1 cellular context compared by ENCODE assay signal in genomic region chr1:115809847-115810246, GRCh38.
TF ChIP-seq lines count a peak whose summit lies in the region.

No MANE protein-coding gene starts in this region.

TF ChIP-seq in K562, 482 proteins besides CTCF, POLR2A, EP300 and RAD21:
- TF ChIP-seq MAFF (IDR thresholded peaks at IDR 0.05; ENCODE audit: low read length) (no peak), GABPA (tag; conservative IDR thresholded peaks at IDR 0.05; ENCODE audit: low read depth) (peak; percentile 36; the same call in 1 of the 2 replicates), CEBPG (CRISPR knock-in tag; IDR thresholded peaks at IDR 0.05) (no peak), CEBPG (tag; conservative IDR thresholded peaks at IDR 0.05 in 1 of 2, IDR thresholded peaks at IDR 0.05 in 1 of 2) (peak; percentile 43 to 61; a peak in 1 of 4 replicates), ATF7 (IDR thresholded peaks at IDR 0.05) (no peak), ZNF589 (CRISPR knock-in tag; IDR thresholded peaks at IDR 0.05; ENCODE audit: low read depth) (peak; percentile 74; the same call in 1 of the 2 replicates)
